Comparison of ENCODE assay signal across 8 cellular contexts in the genomic region with DNA sequence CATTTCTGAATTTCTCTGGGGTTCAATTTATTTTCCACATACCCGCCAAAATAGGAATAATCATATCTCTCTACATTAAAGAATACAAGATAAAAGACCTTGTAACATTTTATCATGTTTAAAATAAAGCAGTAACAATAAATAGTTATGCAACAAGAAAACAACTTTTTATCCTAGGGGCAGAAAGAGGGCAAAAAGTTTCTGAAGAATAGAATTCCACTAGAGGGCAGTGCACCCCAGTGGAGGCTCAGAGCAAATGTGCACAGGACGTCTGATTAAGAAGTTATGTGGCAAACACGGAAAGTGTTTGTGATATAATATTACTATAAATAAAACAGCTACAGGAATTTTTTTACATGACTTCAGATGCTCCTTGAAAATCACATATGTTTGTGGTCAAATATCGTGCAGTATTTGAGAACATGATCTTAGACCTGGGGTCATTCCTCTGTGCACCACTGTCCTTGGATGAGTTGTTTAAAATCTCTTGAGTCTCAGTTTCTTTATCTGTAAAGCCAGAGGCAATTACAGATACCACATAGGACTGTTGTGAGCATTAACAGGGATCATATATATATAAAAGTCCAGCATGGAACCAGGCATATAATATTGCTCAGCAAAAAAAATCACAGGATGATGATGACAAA. TPM values are rescaled to one million over a fixed set of nuclear protein-coding genes. Genes with fewer than 3 reads are reported as not detected.
DNase-seq lines count a peak whose midpoint lies in the region; ATAC-seq and TF ChIP-seq lines count a peak whose summit lies in the region.

No MANE protein-coding gene starts in this region.

- H3K79me2 ChIP-seq in Loucy (ENCODE audit: insufficient read depth, low read length), result no peaks in the 10 kb centered on the region

- H3K36me3 Mint-ChIP-seq in progenitor cell of endocrine pancreas (ENCODE audit: insufficient read depth), result no peaks in the 10 kb centered on the region

- H3K9me2 ChIP-seq in Loucy (replicated peaks; ENCODE audit: low read depth, low read length), result no peaks in the 10 kb centered on the region

- H3K36me3 ChIP-seq in Loucy (ENCODE audit: insufficient read depth, low read length), result no peaks in the 10 kb centered on the region

- H3K27ac Mint-ChIP-seq in progenitor cell of endocrine pancreas, result no peak overlapping the region

- H3K9ac ChIP-seq in Loucy (ENCODE audit: low read depth, low read length, poor library complexity, severe bottlenecking), result peak overlapping the region; percentile 35

- peak overlapping the region; percentile 58 for H3K4me3 ChIP-seq in Loucy (ENCODE audit: low read length, poor library complexity, severe bottlenecking)

- H4K20me1 ChIP-seq in Loucy (ENCODE audit: insufficient read depth, low read length, poor library complexity, severe bottlenecking), result no peaks in the 10 kb centered on the region

- no peaks in the 10 kb centered on the region for H3F3A ChIP-seq in Loucy (ENCODE audit: low read depth)

- ATAC-seq in GM21576 (IDR thresholded peaks at IDR 0.05; ENCODE audit: unreplicated experiment), result peak; percentile 79

- DNase-seq in DMS79 (lab: John Stamatoyannopoulos, UW), result peak; percentile 20
- DNase-seq in RKO (ENCODE audit: low spot score), result peak; percentile 75
- peak; percentile 38 for DNase-seq in activated gamma-delta T cell treated with anti-CD3 and anti-CD28 coated beads, Interleukin-2, amount 50 U/mL, for 16 hours (ENCODE audit: low read depth)
- peak; percentile 55 for DNase-seq in globus pallidus (ENCODE audit: low spot score)
- no peak for DNase-seq in progenitor cell of endocrine pancreas (ENCODE audit: low spot score, unreplicated experiment)
- no peak for DNase-seq in occipital lobe (lab: John Stamatoyannopoulos, UW)

- H3K9me3 ChIP-seq in Loucy (ENCODE audit: insufficient read depth, low read depth, low read length), result no peaks in the 10 kb centered on the region

- peak; percentile 94 for TF ChIP-seq CTCF in Loucy (conservative IDR thresholded peaks at IDR 0.05; ENCODE audit: low read length)
- TF ChIP-seq CTCF in progenitor cell of endocrine pancreas (IDR thresholded peaks at IDR 0.05; ENCODE audit: unreplicated experiment), result peak; percentile 90

- no peaks in the 10 kb centered on the region for H3K27me3 ChIP-seq in Loucy (ENCODE audit: insufficient read depth, low read length, poor library complexity, severe bottlenecking)

- peak overlapping the region; percentile 64 for H3K4me2 ChIP-seq in Loucy (ENCODE audit: low read depth, low read length, poor library complexity, severe bottlenecking)

- H3K9me3 Mint-ChIP-seq in progenitor cell of endocrine pancreas (ENCODE audit: low read depth), result no peaks in the 10 kb centered on the region

- H3K4me3 Mint-ChIP-seq in progenitor cell of endocrine pancreas (ENCODE audit: low read depth), result no peak overlapping the region

- no peaks in the 10 kb centered on the region for H3K4me1 Mint-ChIP-seq in progenitor cell of endocrine pancreas (ENCODE audit: low read depth)

- peaks cover 3% of the 10 kb centered on the region for H3K27me3 Mint-ChIP-seq in progenitor cell of endocrine pancreas

- H2AFZ ChIP-seq in Loucy (ENCODE audit: low read length), result peak overlapping the region; percentile 52; the same call in 1 of the 2 replicates

- peaks cover 26% of the 10 kb centered on the region for H3K4me1 ChIP-seq in Loucy (ENCODE audit: insufficient read depth, low read length, poor library complexity, severe bottlenecking)

RNA-seq across cellular contexts. Expression of a gene that starts 13.2 kb away (rescaled TPM):
- total RNA-seq in progenitor cell of endocrine pancreas (29.3 and 32.2 TPM in 2 replicates), occipital lobe (31.0 TPM)

Comparison
In these comparisons a context has a peak if more than half of its experiments do, and no peak if none do; other contexts are left out.
1. DNase-seq: peak in DMS79 (single experiment), RKO (single experiment), activated gamma-delta T cell treated with anti-CD3 and anti-CD28 coated beads, Interleukin-2, amount 50 U/mL, for 16 hours (single experiment) and globus pallidus (single experiment); none in progenitor cell of endocrine pancreas (single experiment) and occipital lobe (single experiment).